21 cellular contexts compared by ENCODE assay signal in genomic region chr6:148824960-148825359, GRCh38.
DNase-seq lines count a peak whose midpoint lies in the region; ATAC-seq and TF ChIP-seq lines count a peak whose summit lies in the region.
"Had no signal": no experiment of that assay in that cellular context is flagged by ENCODE, and none has a peak within 500 bp of the region (broad histone marks: within the 10 kb centered on the region; RNA-seq: fewer than 3 reads in every experiment).

No MANE protein-coding gene starts in this region.

- peaks cover under 1% of the 10 kb centered on the region for H3K4me1 ChIP-seq in CD8-positive, alpha-beta T cell (ENCODE audit: insufficient read depth, low read length)
- no peaks in the 10 kb centered on the region for H3K4me1 ChIP-seq in HEK293 (ENCODE audit: control insufficient read depth, insufficient read depth, low read length)
- H3K4me1 ChIP-seq: A549, BE2C, Caco-2 had no signal

- H3K27ac Mint-ChIP-seq in CD8-positive, alpha-beta T cell = peak overlapping the region; percentile 60
- H3K27ac Mint-ChIP-seq in stimulated activated effector memory CD8-positive, alpha-beta T cell treated with anti-CD3 and anti-CD28 coated beads, Interleukin-12 subunit alpha, Interleukin-12 subunit beta, amount 100 ng/mL, for 72 hours = no peak overlapping the region
- H3K27ac Mint-ChIP-seq in endothelial cell (ENCODE audit: unreplicated experiment) = no peak overlapping the region

- no peak overlapping the region for H3K27ac ChIP-seq in CD8-positive, alpha-beta T cell (ENCODE audit: low read depth, low read length)
- no peak overlapping the region for H3K27ac ChIP-seq in HEK293 (ENCODE audit: extremely low read depth, low read depth, low read length)
- H3K27ac ChIP-seq: A549; BLaER1 treated with 17β-estradiol and CSF1 and Interleukin-3, amounts not matched to agents 10 nM and 100 nM had no signal

- peaks cover 13% of the 10 kb centered on the region for H3K4me1 Mint-ChIP-seq in CD8-positive, alpha-beta T cell (ENCODE audit: low read depth)
- peaks cover 27% of the 10 kb centered on the region for H3K4me1 Mint-ChIP-seq in stimulated activated effector memory CD8-positive, alpha-beta T cell treated with anti-CD3 and anti-CD28 coated beads, Interleukin-12 subunit alpha, Interleukin-12 subunit beta, amount 100 ng/mL, for 72 hours
- peaks cover 15% of the 10 kb centered on the region for H3K4me1 Mint-ChIP-seq in endothelial cell (ENCODE audit: unreplicated experiment)

- CTCF ChIA-PET in CD8-positive, alpha-beta T cell (lab: Charles Lee) = no interaction called here
- CTCF ChIA-PET in HEK293 (lab: Yijun Ruan, JAX) = interaction anchor here (0.6 to 0.7 kb wide), 2 partner anchors 50 to 247 kb away, joined by 3 to 4 read pairs; no protein-coding TSS in a partner anchor

- no peak for ATAC-seq in CD8-positive, alpha-beta T cell
- peak; percentile 89 for ATAC-seq in stimulated activated effector memory CD8-positive, alpha-beta T cell treated with anti-CD3 and anti-CD28 coated beads, Interleukin-12 subunit alpha, Interleukin-12 subunit beta, amount 100 ng/mL, for 72 hours
- no peak for ATAC-seq in GM21367 (IDR thresholded peaks at IDR 0.05; ENCODE audit: unreplicated experiment)
- ATAC-seq: A549, GM12878 had no signal

- no peak for DNase-seq in CD8-positive, alpha-beta T cell
- no peak for DNase-seq in stimulated activated effector memory CD8-positive, alpha-beta T cell treated with anti-CD3 and anti-CD28 coated beads, Interleukin-12 subunit alpha, Interleukin-12 subunit beta, amount 100 ng/mL, for 72 hours (ENCODE audit: low spot score in 2 of 2)
- no peak for DNase-seq in D341Med (ENCODE audit: low spot score)
- no peak for DNase-seq in endothelial cell (ENCODE audit: low spot score)
- DNase-seq: 8988T; ACHN; AML-193; BE2C; Caco-2; CD4-positive, alpha-beta memory T cell; DMS 273 treated with DMSO at 0.1 percent for 48 hours; DMS79; EL; GDM1; GOT3 had no signal

- no peaks in the 10 kb centered on the region for H3K36me3 Mint-ChIP-seq in CD8-positive, alpha-beta T cell
- H3K36me3 Mint-ChIP-seq in stimulated activated effector memory CD8-positive, alpha-beta T cell treated with anti-CD3 and anti-CD28 coated beads, Interleukin-12 subunit alpha, Interleukin-12 subunit beta, amount 100 ng/mL, for 72 hours = no peaks in the 10 kb centered on the region
- no peaks in the 10 kb centered on the region for H3K36me3 Mint-ChIP-seq in endothelial cell (ENCODE audit: low read depth, unreplicated experiment)
- H3K36me3 Mint-ChIP-seq: CD4-positive, alpha-beta memory T cell had no signal

- no peak overlapping the region for H3K4me3 Mint-ChIP-seq in CD8-positive, alpha-beta T cell
- no peak overlapping the region for H3K4me3 Mint-ChIP-seq in stimulated activated effector memory CD8-positive, alpha-beta T cell treated with anti-CD3 and anti-CD28 coated beads, Interleukin-12 subunit alpha, Interleukin-12 subunit beta, amount 100 ng/mL, for 72 hours
- H3K4me3 Mint-ChIP-seq in endothelial cell (ENCODE audit: unreplicated experiment) = no peak overlapping the region
- H3K4me3 Mint-ChIP-seq: CD4-positive, alpha-beta memory T cell had no signal

- no peaks in the 10 kb centered on the region for H3K36me3 ChIP-seq in CD8-positive, alpha-beta T cell (ENCODE audit: insufficient read depth, low read length)
- no peaks in the 10 kb centered on the region for H3K36me3 ChIP-seq in HEK293 (ENCODE audit: control insufficient read depth in 2 of 2, insufficient read depth in 1 of 2, low read length in 2 of 2)
- H3K36me3 ChIP-seq: BE2C; BLaER1 treated with 17β-estradiol and CSF1 and Interleukin-3, amounts not matched to agents 10 nM and 100 nM; HAP-1 had no signal

- no peak overlapping the region for H3K4me3 ChIP-seq in CD8-positive, alpha-beta T cell (ENCODE audit: low read depth, low read length)
- H3K4me3 ChIP-seq in HEK293 (ENCODE audit: low read depth, low read length) = no peak overlapping the region
- H3K4me3 ChIP-seq: A549; BLaER1 treated with 17β-estradiol and CSF1 and Interleukin-3, amounts not matched to agents 10 nM and 100 nM; GM12878; HAP-1 had no signal

- POLR2A ChIA-PET in CD8-positive, alpha-beta T cell (lab: Charles Lee) = no interaction called here
- POLR2A ChIA-PET in HEK293 (lab: Yijun Ruan, JAX) = no interaction called here

- H3K27me3 Mint-ChIP-seq in CD8-positive, alpha-beta T cell (ENCODE audit: low read depth) = peaks cover 3% of the 10 kb centered on the region
- H3K27me3 Mint-ChIP-seq in endothelial cell (ENCODE audit: unreplicated experiment) = no peaks in the 10 kb centered on the region
- H3K27me3 Mint-ChIP-seq: CD4-positive, alpha-beta memory T cell had no signal

- intact Hi-C loops in CD8-positive, alpha-beta T cell (cut with DNase I, micrococcal nuclease) = no loop called here

- no peaks in the 10 kb centered on the region for H3K9me3 ChIP-seq in CD8-positive, alpha-beta T cell (ENCODE audit: low read length)
- no peaks in the 10 kb centered on the region for H3K9me3 ChIP-seq in HEK293 (ENCODE audit: control insufficient read depth, insufficient read depth, low read depth, low read length)
- H3K9me3 ChIP-seq: A549, BE2C, Caco-2, HAP-1 had no signal

- peaks cover 4% of the 10 kb centered on the region for H3K9me3 Mint-ChIP-seq in CD8-positive, alpha-beta T cell
- H3K9me3 Mint-ChIP-seq in stimulated activated effector memory CD8-positive, alpha-beta T cell treated with anti-CD3 and anti-CD28 coated beads, Interleukin-12 subunit alpha, Interleukin-12 subunit beta, amount 100 ng/mL, for 72 hours = no peaks in the 10 kb centered on the region
- H3K9me3 Mint-ChIP-seq in endothelial cell (ENCODE audit: unreplicated experiment) = no peaks in the 10 kb centered on the region

- no peaks in the 10 kb centered on the region for H3K27me3 ChIP-seq in CD8-positive, alpha-beta T cell (ENCODE audit: insufficient read depth, low read length)
- H3K27me3 ChIP-seq: BE2C; BLaER1 treated with 17β-estradiol and CSF1 and Interleukin-3, amounts not matched to agents 10 nM and 100 nM had no signal

- TF ChIP-seq CTCF in CD8-positive, alpha-beta T cell (IDR thresholded peaks at IDR 0.05) = no peak
- TF ChIP-seq CTCF in HEK293 (tag by site-specific recombination; IDR thresholded peaks at IDR 0.05) (no peak), endothelial cell (IDR thresholded peaks at IDR 0.05; ENCODE audit: unreplicated experiment) (no peak)

TF ChIP-seq in HEK293, 187 proteins besides CTCF, POLR2A, EP300 and RAD21:
- TF ChIP-seq ZNF423 (tag by site-specific recombination; IDR thresholded peaks at IDR 0.05) = no peak
- 0 out of 2 replicates have a peak, but pooled peaks have one; percentile 29 for TF ChIP-seq ZNF580 (tag by site-specific recombination; IDR thresholded peaks at IDR 0.05)
- TF ChIP-seq ZNF610 (tag by site-specific recombination; IDR thresholded peaks at IDR 0.05; ENCODE audit: borderline replicate concordance) = no peak
- TF ChIP-seq ZNF521 (tag by site-specific recombination; IDR thresholded peaks at IDR 0.05) = no peak
- no peak for TF ChIP-seq ZNF121 (tag by site-specific recombination; IDR thresholded peaks at IDR 0.05)
- no peak for TF ChIP-seq PRDM1 (tag by site-specific recombination; IDR thresholded peaks at IDR 0.05)
- TF ChIP-seq ZNF146 (tag by site-specific recombination; IDR thresholded peaks at IDR 0.05) = peak; percentile 88
- no peak for TF ChIP-seq KLF16 (tag by site-specific recombination; IDR thresholded peaks at IDR 0.05)
- no peak for TF ChIP-seq SALL2 (tag by site-specific recombination; IDR thresholded peaks at IDR 0.05; ENCODE audit: borderline replicate concordance)
- TF ChIP-seq ZNF157 (tag by site-specific recombination; IDR thresholded peaks at IDR 0.05) = no peak
- no peak for TF ChIP-seq ZXDB (tag by site-specific recombination; IDR thresholded peaks at IDR 0.05)
- TF ChIP-seq, protein P1, sequence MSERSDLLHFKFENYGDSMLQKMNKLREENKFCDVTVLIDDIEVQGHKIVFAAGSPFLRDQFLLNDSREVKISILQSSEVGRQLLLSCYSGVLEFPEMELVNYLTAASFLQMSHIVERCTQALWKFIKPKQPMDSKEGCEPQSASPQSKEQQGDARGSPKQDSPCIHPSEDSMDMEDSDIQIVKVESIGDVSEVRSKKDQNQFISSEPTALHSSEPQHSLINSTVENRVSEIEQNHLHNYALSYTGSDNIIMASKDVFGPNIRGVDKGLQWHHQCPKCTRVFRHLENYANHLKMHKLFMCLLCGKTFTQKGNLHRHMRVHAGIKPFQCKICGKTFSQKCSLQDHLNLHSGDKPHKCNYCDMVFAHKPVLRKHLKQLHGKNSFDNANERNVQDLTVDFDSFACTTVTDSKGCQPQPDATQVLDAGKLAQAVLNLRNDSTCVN (tag by site-specific recombination; optimal IDR thresholded peaks at IDR 0.05) = no peak
